ENCODE assay signal across 1 cellular context in genomic region chr9:105828596-105829213, GRCh38.
TF ChIP-seq lines count a peak whose summit lies in the region.

No MANE protein-coding gene starts in this region.

TF ChIP-seq in WTC11, 78 proteins besides CTCF, POLR2A, EP300 and RAD21 (continued from another document):
- TF ChIP-seq, protein P1, sequence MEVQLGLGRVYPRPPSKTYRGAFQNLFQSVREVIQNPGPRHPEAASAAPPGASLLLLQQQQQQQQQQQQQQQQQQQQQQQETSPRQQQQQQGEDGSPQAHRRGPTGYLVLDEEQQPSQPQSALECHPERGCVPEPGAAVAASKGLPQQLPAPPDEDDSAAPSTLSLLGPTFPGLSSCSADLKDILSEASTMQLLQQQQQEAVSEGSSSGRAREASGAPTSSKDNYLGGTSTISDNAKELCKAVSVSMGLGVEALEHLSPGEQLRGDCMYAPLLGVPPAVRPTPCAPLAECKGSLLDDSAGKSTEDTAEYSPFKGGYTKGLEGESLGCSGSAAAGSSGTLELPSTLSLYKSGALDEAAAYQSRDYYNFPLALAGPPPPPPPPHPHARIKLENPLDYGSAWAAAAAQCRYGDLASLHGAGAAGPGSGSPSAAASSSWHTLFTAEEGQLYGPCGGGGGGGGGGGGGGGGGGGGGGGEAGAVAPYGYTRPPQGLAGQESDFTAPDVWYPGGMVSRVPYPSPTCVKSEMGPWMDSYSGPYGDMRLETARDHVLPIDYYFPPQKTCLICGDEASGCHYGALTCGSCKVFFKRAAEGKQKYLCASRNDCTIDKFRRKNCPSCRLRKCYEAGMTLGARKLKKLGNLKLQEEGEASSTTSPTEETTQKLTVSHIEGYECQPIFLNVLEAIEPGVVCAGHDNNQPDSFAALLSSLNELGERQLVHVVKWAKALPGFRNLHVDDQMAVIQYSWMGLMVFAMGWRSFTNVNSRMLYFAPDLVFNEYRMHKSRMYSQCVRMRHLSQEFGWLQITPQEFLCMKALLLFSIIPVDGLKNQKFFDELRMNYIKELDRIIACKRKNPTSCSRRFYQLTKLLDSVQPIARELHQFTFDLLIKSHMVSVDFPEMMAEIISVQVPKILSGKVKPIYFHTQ (CRISPR knock-in tag; IDR thresholded peaks at IDR 0.05) = no peak
- TF ChIP-seq ZNF423 (CRISPR knock-in tag; IDR thresholded peaks at IDR 0.05) (no peak), NFATC4 (CRISPR knock-in tag; IDR thresholded peaks at IDR 0.05) (no peak), USF1 (CRISPR knock-in tag; IDR thresholded peaks at IDR 0.05) (no peak), ZNF317 (CRISPR knock-in tag; IDR thresholded peaks at IDR 0.05; ENCODE audit: borderline replicate concordance, low read depth) (no peak), ZNF416 (CRISPR knock-in tag; IDR thresholded peaks at IDR 0.05) (no peak)
